Comparison of ENCODE assay signal across 2 cellular contexts in genomic region chr19:34936184-34936583, GRCh38.
TF ChIP-seq lines count a peak whose summit lies in the region.

No MANE protein-coding gene starts in this region.

TF ChIP-seq in liver, 16 proteins besides CTCF, POLR2A, EP300 and RAD21:
- TF ChIP-seq HNF4A (conservative IDR thresholded peaks at IDR 0.05), result no peak
- TF ChIP-seq MAX (IDR thresholded peaks at IDR 0.05), result no peak
- no peak for TF ChIP-seq EGR1 (IDR thresholded peaks at IDR 0.05; ENCODE audit: low read depth in 2 of 2)
- no peak for TF ChIP-seq REST (IDR thresholded peaks at IDR 0.05)
- no peak for TF ChIP-seq ZBTB33 (IDR thresholded peaks at IDR 0.05)
- TF ChIP-seq HNF4G (IDR thresholded peaks at IDR 0.05), result no peak
- no peak for TF ChIP-seq ATF3 (IDR thresholded peaks at IDR 0.05)
- no peak for TF ChIP-seq JUND (IDR thresholded peaks at IDR 0.05)
- no peak for TF ChIP-seq NR2F2 (IDR thresholded peaks at IDR 0.05)
- no peak for TF ChIP-seq FOXA1 (IDR thresholded peaks at IDR 0.05)
- no peak for TF ChIP-seq GABPA (IDR thresholded peaks at IDR 0.05 in 1 of 2, conservative IDR thresholded peaks at IDR 0.05 in 1 of 2)
- TF ChIP-seq FOXA2 (IDR thresholded peaks at IDR 0.05), result no peak
TF ChIP-seq in liver: peak in this region for 0.

TF ChIP-seq in HepG2, 621 proteins besides CTCF, POLR2A, EP300 and RAD21:
- TF ChIP-seq XRCC5 (optimal IDR thresholded peaks at IDR 0.05; ENCODE audit: low read length) (no peak), ZBTB25 (CRISPR knock-in tag; IDR thresholded peaks at IDR 0.05) (no peak), ZEB1 (IDR thresholded peaks at IDR 0.05; ENCODE audit: insufficient replicate concordance, low read depth) (no peak), ZNF143 (CRISPR knock-in tag; IDR thresholded peaks at IDR 0.05) (no peak), ZNF180 (CRISPR knock-in tag; IDR thresholded peaks at IDR 0.05; ENCODE audit: borderline replicate concordance, low read depth) (no peak), SRSF1 (optimal IDR thresholded peaks at IDR 0.05; ENCODE audit: low read depth, low read length) (no peak), TOE1 (CRISPR knock-in tag; IDR thresholded peaks at IDR 0.05) (no peak), ETV5 (CRISPR knock-in tag; IDR thresholded peaks at IDR 0.05; ENCODE audit: borderline replicate concordance) (no peak), PHF8 (CRISPR knock-in tag; IDR thresholded peaks at IDR 0.05) (no peak), CSRNP2 (CRISPR knock-in tag; conservative IDR thresholded peaks at IDR 0.05; ENCODE audit: low read depth) (no peak), ZSCAN22 (CRISPR knock-in tag; IDR thresholded peaks at IDR 0.05) (no peak)
